ENCODE assay signal across 9 cellular contexts in the genomic region with DNA sequence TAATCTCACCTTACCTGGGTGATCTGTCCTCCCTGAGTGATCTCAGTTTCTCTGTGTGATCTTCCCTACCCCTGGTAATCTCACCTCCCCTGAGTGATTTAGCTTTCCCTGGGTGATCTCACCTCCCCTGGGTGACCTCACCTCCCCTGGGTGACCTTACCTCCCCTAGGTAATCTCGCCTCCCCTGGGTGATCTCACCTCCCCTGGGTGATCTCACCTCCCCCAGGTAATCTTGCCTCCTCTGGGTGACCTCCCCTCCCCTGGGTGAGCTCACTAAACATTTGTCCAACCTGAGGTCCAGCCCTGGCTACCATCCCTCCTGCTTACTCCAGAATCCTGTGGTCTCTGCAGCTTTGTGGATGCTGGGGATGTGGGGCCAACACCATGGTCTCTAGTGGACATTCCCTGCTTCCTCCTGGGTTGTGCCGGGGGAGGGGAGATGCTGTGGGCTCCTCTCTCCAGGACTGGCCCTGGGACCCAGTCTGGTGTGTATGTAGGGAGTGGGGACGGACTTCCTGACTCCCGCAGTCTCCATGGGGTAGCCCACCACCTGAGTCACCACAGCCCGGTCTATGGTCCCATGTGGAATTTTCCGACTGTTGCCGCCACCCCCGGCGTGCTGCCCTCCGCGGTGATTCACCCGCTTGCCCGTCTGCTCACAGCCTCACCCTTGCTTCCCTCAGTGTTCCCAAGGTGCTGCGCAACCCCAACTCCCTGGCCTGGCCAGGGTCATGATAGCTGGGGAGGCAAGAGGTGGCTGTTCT. TPM values are rescaled to one million over a fixed set of nuclear protein-coding genes. Genes with fewer than 3 reads are reported as not detected.
A peak's percentile ranks its signal among the peaks of the same experiment; 100 is the strongest.
DNase-seq lines count a peak whose midpoint lies in the region; ATAC-seq and TF ChIP-seq lines count a peak whose summit lies in the region.
"Had no signal": no experiment of that assay in that cellular context is flagged by ENCODE, and none has a peak within 500 bp of the region (broad histone marks: within the 10 kb centered on the region; RNA-seq: fewer than 3 reads in every experiment).

No MANE protein-coding gene starts in this region.

- CTCF ChIA-PET in activated naive CD4-positive, alpha-beta T cell treated with anti-CD3 and anti-CD28 coated beads for 36 hours (lab: Charles Lee) = no interaction called here

- intact Hi-C loops in activated naive CD4-positive, alpha-beta T cell treated with anti-CD3 and anti-CD28 coated beads for 36 hours (cut with micrococcal nuclease) = no loop called here
- intact Hi-C loops in right lobe of liver (cut with DNase I) = no loop called here
- intact Hi-C loops in uterus (cut with DNase I; ENCODE audit: low total_unique reads) = no loop called here

- H3K27ac ChIP-seq in right lobe of liver (no peak overlapping the region), uterus (peak overlapping the region; percentile 87 to 93)

- H3K27me3 Mint-ChIP-seq in activated naive CD4-positive, alpha-beta T cell treated with anti-CD3 and anti-CD28 coated beads for 36 hours (ENCODE audit: low read depth) = no peaks in the 10 kb centered on the region

- H3K27me3 ChIP-seq in right lobe of liver (no peaks in the 10 kb centered on the region), uterus (no peaks in the 10 kb centered on the region)

- TF ChIP-seq POLR2A in right lobe of liver (IDR thresholded peaks at IDR 0.05) = no peak
- no peak for TF ChIP-seq POLR2A in uterus (IDR thresholded peaks at IDR 0.05)

- H3K9me3 Mint-ChIP-seq in activated naive CD4-positive, alpha-beta T cell treated with anti-CD3 and anti-CD28 coated beads for 36 hours = no peaks in the 10 kb centered on the region

- peak overlapping the region; percentile 4 for H3K27ac Mint-ChIP-seq in activated naive CD4-positive, alpha-beta T cell treated with anti-CD3 and anti-CD28 coated beads for 36 hours

- no peak for TF ChIP-seq CTCF in right lobe of liver (IDR thresholded peaks at IDR 0.05)
- TF ChIP-seq CTCF in uterus (IDR thresholded peaks at IDR 0.05) = no peak

- H3K9me3 ChIP-seq in right lobe of liver (no peaks in the 10 kb centered on the region), uterus (no peaks in the 10 kb centered on the region)

- H3K4me1 ChIP-seq in right lobe of liver = no peaks in the 10 kb centered on the region
- H3K4me1 ChIP-seq in uterus = peaks cover 0 to 12% of the 10 kb centered on the region in 2 donors

- no peak for ATAC-seq in right lobe of liver

- no peak for DNase-seq in activated naive CD4-positive, alpha-beta T cell treated with anti-CD3 and anti-CD28 coated beads for 36 hours
- no peak for DNase-seq in activated naive CD4-positive, alpha-beta T cell treated with Interleukin-2 at 50 U/mL for 16 hours
- DNase-seq in right lobe of liver (peak in 2 of 3 donors; percentile 21 to 37), uterus (peak in 1 of 2 donors; percentile 46), activated T-cell treated with anti-CD3 and anti-CD28 coated beads for 4 hours (no peak), NCI-H510A treated with DMSO at 0.1 percent for 48 hours (lab: John Stamatoyannopoulos, UW) (no peak)
- DNase-seq: activated gamma-delta T cell treated with Interleukin-2 at 50 U/mL for 16 hours; stimulated activated CD4-positive, alpha-beta T cell treated with anti-CD3 and anti-CD28 coated beads, Interleukin-12 subunit alpha, Interleukin-12 subunit beta, amount 100 ng/mL, for 4 hours had no signal

- WGBS in right lobe of liver (ENCODE audit: insufficient coverage, low coverage, low lambda C conversion rate, missing lambda C conversion rate) = 50% methylated on average over 4 of the region's 14 CpGs

- H3K4me1 Mint-ChIP-seq in activated naive CD4-positive, alpha-beta T cell treated with anti-CD3 and anti-CD28 coated beads for 36 hours (ENCODE audit: low read depth) = peaks cover 17% of the 10 kb centered on the region

- H3K4me3 ChIP-seq in right lobe of liver (no peak overlapping the region), uterus (no peak overlapping the region)

- no peak overlapping the region for H3K4me3 Mint-ChIP-seq in activated naive CD4-positive, alpha-beta T cell treated with anti-CD3 and anti-CD28 coated beads for 36 hours

- H3K36me3 Mint-ChIP-seq in activated naive CD4-positive, alpha-beta T cell treated with anti-CD3 and anti-CD28 coated beads for 36 hours (ENCODE audit: low read depth) = no peaks in the 10 kb centered on the region

- H3K36me3 ChIP-seq in right lobe of liver = no peaks in the 10 kb centered on the region
- H3K36me3 ChIP-seq in uterus = no peaks in the 10 kb centered on the region

RNA-seq across cellular contexts. Expression of gene LSP1, which starts 9.9 kb away (rescaled TPM):
- total RNA-seq in activated naive CD4-positive, alpha-beta T cell treated with anti-CD3 and anti-CD28 coated beads for 36 hours = 10 to 100 TPM; 42.4 to 42.9 TPM
- 10 to 100 TPM in 3 of 6 experiments, 1 to 10 TPM in 3; 2.3 to 20.6 (median 8.8) TPM for total RNA-seq in right lobe of liver
- total RNA-seq in uterus = 100 to 1,000 TPM in 1 of 4 donors, 10 to 100 TPM in 3; 11.2 to 112 (median 25.1) TPM
- total RNA-seq: A673 had no signal

RNA-seq across cellular contexts. Expression of gene TNNI2, which starts 24.0 kb away (rescaled TPM):
- not detected for total RNA-seq in activated naive CD4-positive, alpha-beta T cell treated with anti-CD3 and anti-CD28 coated beads for 36 hours
- 1 to 10 TPM in 2 of 6 experiments, under 1 TPM in 1, not detected in 3; 0.31 to 1.9 (median 1.1) TPM for total RNA-seq in right lobe of liver
- total RNA-seq in uterus = 1 to 10 TPM in 1 of 4 donors, under 1 TPM in 1, not detected in 2; 0.95 to 1.5 TPM
- total RNA-seq: A673 had no signal

RNA-seq across cellular contexts. Expression of gene SYT8, which starts 28.0 kb away (rescaled TPM):
- not detected for total RNA-seq in activated naive CD4-positive, alpha-beta T cell treated with anti-CD3 and anti-CD28 coated beads for 36 hours
- total RNA-seq in right lobe of liver (under 1 TPM in 1 of 6 experiments, not detected in 5; 0.68 TPM), uterus (1 to 10 TPM in 1 of 4 donors, not detected in 3; 2.0 TPM)
- total RNA-seq: A673 had no signal

RNA-seq across cellular contexts. Expression of gene PRR33, which starts 28.9 kb away (rescaled TPM):
- total RNA-seq in activated naive CD4-positive, alpha-beta T cell treated with anti-CD3 and anti-CD28 coated beads for 36 hours = under 1 TPM; 0.07 to 0.12 TPM
- total RNA-seq in right lobe of liver (not detected), uterus (not detected)
- total RNA-seq: A673 had no signal

RNA-seq across cellular contexts. Expression of gene TNNT3, which starts 56.7 kb away (rescaled TPM):
- total RNA-seq in activated naive CD4-positive, alpha-beta T cell treated with anti-CD3 and anti-CD28 coated beads for 36 hours = 1 to 10 TPM; 2.3 to 3.3 TPM
- total RNA-seq in right lobe of liver = 1 to 10 TPM in 1 of 6 experiments, under 1 TPM in 1, not detected in 4; 0.44 to 2.2 TPM
- 10 to 100 TPM in 2 of 4 donors, 1 to 10 TPM in 1, not detected in 1; 3.2 to 60.6 (median 29.3) TPM for total RNA-seq in uterus
- total RNA-seq: A673 had no signal

Comparison
In these comparisons a context has a peak if more than half of its experiments do, and no peak if none do; other contexts are left out.
1. DNase-seq: peak in right lobe of liver (2 of 3); none in activated naive CD4-positive, alpha-beta T cell treated with anti-CD3 and anti-CD28 coated beads for 36 hours (single experiment), activated naive CD4-positive, alpha-beta T cell treated with Interleukin-2 at 50 U/mL for 16 hours (single experiment), activated T-cell treated with anti-CD3 and anti-CD28 coated beads for 4 hours (single experiment) and NCI-H510A treated with DMSO at 0.1 percent for 48 hours (single experiment).
2. H3K27ac ChIP-seq: peak in uterus (2 of 2); none in right lobe of liver (0 of 3).